1 cellular context compared by ENCODE assay signal in genomic region chr2:64751286-64752260, GRCh38.
TF ChIP-seq lines count a peak whose summit lies in the region.

No MANE protein-coding gene starts in this region.

TF ChIP-seq in HepG2, 621 proteins besides CTCF, POLR2A, EP300 and RAD21 (continued from another document and continues in another):
- TF ChIP-seq ZNF770 (CRISPR knock-in tag; IDR thresholded peaks at IDR 0.05) (peak; percentile 88), RFX1 (IDR thresholded peaks at IDR 0.05) (no peak), ZNF136 (CRISPR knock-in tag; IDR thresholded peaks at IDR 0.05; ENCODE audit: low read depth) (no peak), SOX6 (IDR thresholded peaks at IDR 0.05) (no peak), SOX6 (CRISPR knock-in tag; IDR thresholded peaks at IDR 0.05) (peak; percentile 62), ZZZ3 (CRISPR knock-in tag; IDR thresholded peaks at IDR 0.05; ENCODE audit: borderline replicate concordance) (no peak; the same call in 1 of the 2 replicates), ZSCAN20 (CRISPR knock-in tag; IDR thresholded peaks at IDR 0.05; ENCODE audit: borderline replicate concordance) (peak; percentile 34; the same call in 1 of the 2 replicates), ETV5 (CRISPR knock-in tag; IDR thresholded peaks at IDR 0.05; ENCODE audit: borderline replicate concordance) (peak; percentile 25; the same call in 1 of the 2 replicates), SRSF4 (IDR thresholded peaks at IDR 0.05; ENCODE audit: low read depth, low read length, poor library complexity, severe bottlenecking) (no peak), ONECUT2 (CRISPR knock-in tag; IDR thresholded peaks at IDR 0.05) (no peak), ZUFSP (CRISPR knock-in tag; IDR thresholded peaks at IDR 0.05; ENCODE audit: borderline replicate concordance) (no peak), MYPOP (CRISPR knock-in tag; IDR thresholded peaks at IDR 0.05) (0 out of 2 replicates have a peak, but pooled peaks have one; percentile 67), CC2D1A (CRISPR knock-in tag; IDR thresholded peaks at IDR 0.05) (no peak), ZNF891 (CRISPR knock-in tag; IDR thresholded peaks at IDR 0.05) (peak; percentile 82), THAP8 (CRISPR knock-in tag; IDR thresholded peaks at IDR 0.05; ENCODE audit: borderline replicate concordance) (peak; percentile 31; the same call in 1 of the 2 replicates), ZNF878 (CRISPR knock-in tag; IDR thresholded peaks at IDR 0.05) (no peak), ZHX2 (IDR thresholded peaks at IDR 0.05; ENCODE audit: low read depth) (no peak), ZHX2 (CRISPR knock-in tag; IDR thresholded peaks at IDR 0.05; ENCODE audit: borderline replicate concordance) (no peak), KLF6 (CRISPR knock-in tag; IDR thresholded peaks at IDR 0.05) (no peak; the same call in 1 of the 2 replicates), ZC3H13 (CRISPR knock-in tag; IDR thresholded peaks at IDR 0.05) (no peak), HNRNPL (IDR thresholded peaks at IDR 0.05; ENCODE audit: low read depth, low read length) (no peak), KDM5A (IDR thresholded peaks at IDR 0.05; ENCODE audit: borderline replicate concordance, low read length) (peak; percentile 23; the same call in 1 of the 2 replicates), ZNF432 (CRISPR knock-in tag; IDR thresholded peaks at IDR 0.05; ENCODE audit: borderline replicate concordance) (no peak), ZNF674 (CRISPR knock-in tag; IDR thresholded peaks at IDR 0.05; ENCODE audit: low read depth) (no peak), GATAD1 (CRISPR knock-in tag; IDR thresholded peaks at IDR 0.05) (peak; percentile 52; the same call in 1 of the 2 replicates), NRL (CRISPR knock-in tag; IDR thresholded peaks at IDR 0.05; ENCODE audit: borderline replicate concordance) (peak; percentile 91; the same call in 1 of the 2 replicates), CBX1 (IDR thresholded peaks at IDR 0.05; ENCODE audit: low read depth) (no peak)
- TF ChIP-seq, protein P1, sequence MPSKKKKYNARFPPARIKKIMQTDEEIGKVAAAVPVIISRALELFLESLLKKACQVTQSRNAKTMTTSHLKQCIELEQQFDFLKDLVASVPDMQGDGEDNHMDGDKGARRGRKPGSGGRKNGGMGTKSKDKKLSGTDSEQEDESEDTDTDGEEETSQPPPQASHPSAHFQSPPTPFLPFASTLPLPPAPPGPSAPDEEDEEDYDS (CRISPR knock-in tag; IDR thresholded peaks at IDR 0.05), result 0 out of 2 replicates have a peak, but pooled peaks have one; percentile 33
- TF ChIP-seq, protein P2, sequence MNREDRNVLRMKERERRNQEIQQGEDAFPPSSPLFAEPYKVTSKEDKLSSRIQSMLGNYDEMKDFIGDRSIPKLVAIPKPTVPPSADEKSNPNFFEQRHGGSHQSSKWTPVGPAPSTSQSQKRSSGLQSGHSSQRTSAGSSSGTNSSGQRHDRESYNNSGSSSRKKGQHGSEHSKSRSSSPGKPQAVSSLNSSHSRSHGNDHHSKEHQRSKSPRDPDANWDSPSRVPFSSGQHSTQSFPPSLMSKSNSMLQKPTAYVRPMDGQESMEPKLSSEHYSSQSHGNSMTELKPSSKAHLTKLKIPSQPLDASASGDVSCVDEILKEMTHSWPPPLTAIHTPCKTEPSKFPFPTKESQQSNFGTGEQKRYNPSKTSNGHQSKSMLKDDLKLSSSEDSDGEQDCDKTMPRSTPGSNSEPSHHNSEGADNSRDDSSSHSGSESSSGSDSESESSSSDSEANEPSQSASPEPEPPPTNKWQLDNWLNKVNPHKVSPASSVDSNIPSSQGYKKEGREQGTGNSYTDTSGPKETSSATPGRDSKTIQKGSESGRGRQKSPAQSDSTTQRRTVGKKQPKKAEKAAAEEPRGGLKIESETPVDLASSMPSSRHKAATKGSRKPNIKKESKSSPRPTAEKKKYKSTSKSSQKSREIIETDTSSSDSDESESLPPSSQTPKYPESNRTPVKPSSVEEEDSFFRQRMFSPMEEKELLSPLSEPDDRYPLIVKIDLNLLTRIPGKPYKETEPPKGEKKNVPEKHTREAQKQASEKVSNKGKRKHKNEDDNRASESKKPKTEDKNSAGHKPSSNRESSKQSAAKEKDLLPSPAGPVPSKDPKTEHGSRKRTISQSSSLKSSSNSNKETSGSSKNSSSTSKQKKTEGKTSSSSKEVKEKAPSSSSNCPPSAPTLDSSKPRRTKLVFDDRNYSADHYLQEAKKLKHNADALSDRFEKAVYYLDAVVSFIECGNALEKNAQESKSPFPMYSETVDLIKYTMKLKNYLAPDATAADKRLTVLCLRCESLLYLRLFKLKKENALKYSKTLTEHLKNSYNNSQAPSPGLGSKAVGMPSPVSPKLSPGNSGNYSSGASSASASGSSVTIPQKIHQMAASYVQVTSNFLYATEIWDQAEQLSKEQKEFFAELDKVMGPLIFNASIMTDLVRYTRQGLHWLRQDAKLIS (CRISPR knock-in tag; IDR thresholded peaks at IDR 0.05), result no peak
- TF ChIP-seq, protein P3, sequence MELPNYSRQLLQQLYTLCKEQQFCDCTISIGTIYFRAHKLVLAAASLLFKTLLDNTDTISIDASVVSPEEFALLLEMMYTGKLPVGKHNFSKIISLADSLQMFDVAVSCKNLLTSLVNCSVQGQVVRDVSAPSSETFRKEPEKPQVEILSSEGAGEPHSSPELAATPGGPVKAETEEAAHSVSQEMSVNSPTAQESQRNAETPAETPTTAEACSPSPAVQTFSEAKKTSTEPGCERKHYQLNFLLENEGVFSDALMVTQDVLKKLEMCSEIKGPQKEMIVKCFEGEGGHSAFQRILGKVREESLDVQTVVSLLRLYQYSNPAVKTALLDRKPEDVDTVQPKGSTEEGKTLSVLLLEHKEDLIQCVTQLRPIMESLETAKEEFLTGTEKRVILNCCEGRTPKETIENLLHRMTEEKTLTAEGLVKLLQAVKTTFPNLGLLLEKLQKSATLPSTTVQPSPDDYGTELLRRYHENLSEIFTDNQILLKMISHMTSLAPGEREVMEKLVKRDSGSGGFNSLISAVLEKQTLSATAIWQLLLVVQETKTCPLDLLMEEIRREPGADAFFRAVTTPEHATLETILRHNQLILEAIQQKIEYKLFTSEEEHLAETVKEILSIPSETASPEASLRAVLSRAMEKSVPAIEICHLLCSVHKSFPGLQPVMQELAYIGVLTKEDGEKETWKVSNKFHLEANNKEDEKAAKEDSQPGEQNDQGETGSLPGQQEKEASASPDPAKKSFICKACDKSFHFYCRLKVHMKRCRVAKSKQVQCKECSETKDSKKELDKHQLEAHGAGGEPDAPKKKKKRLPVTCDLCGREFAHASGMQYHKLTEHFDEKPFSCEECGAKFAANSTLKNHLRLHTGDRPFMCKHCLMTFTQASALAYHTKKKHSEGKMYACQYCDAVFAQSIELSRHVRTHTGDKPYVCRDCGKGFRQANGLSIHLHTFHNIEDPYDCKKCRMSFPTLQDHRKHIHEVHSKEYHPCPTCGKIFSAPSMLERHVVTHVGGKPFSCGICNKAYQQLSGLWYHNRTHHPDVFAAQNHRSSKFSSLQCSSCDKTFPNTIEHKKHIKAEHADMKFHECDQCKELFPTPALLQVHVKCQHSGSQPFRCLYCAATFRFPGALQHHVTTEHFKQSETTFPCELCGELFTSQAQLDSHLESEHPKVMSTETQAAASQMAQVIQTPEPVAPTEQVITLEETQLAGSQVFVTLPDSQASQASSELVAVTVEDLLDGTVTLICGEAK (IDR thresholded peaks at IDR 0.05), result no peak
- TF ChIP-seq, protein P3 (CRISPR knock-in tag; IDR thresholded peaks at IDR 0.05), result peak; percentile 81
